In genomic region chr1:81224222-81224621, GRCh38 we compare ENCODE assay signal across 1 cellular context.
TF ChIP-seq lines count a peak whose summit lies in the region.

No MANE protein-coding gene starts in this region.

TF ChIP-seq in WTC11, 78 proteins besides CTCF, POLR2A, EP300 and RAD21 (continued from another document):
- TF ChIP-seq, protein P1, sequence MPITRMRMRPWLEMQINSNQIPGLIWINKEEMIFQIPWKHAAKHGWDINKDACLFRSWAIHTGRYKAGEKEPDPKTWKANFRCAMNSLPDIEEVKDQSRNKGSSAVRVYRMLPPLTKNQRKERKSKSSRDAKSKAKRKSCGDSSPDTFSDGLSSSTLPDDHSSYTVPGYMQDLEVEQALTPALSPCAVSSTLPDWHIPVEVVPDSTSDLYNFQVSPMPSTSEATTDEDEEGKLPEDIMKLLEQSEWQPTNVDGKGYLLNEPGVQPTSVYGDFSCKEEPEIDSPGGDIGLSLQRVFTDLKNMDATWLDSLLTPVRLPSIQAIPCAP (CRISPR knock-in tag; IDR thresholded peaks at IDR 0.05): no peak
- no peak for TF ChIP-seq PRRX2 (CRISPR knock-in tag; IDR thresholded peaks at IDR 0.05)
- TF ChIP-seq IRF2 (CRISPR knock-in tag; IDR thresholded peaks at IDR 0.05; ENCODE audit: borderline replicate concordance, low read depth): no peak
- TF ChIP-seq FOXJ3 (CRISPR knock-in tag; IDR thresholded peaks at IDR 0.05; ENCODE audit: borderline replicate concordance): no peak
- TF ChIP-seq, protein P2, sequence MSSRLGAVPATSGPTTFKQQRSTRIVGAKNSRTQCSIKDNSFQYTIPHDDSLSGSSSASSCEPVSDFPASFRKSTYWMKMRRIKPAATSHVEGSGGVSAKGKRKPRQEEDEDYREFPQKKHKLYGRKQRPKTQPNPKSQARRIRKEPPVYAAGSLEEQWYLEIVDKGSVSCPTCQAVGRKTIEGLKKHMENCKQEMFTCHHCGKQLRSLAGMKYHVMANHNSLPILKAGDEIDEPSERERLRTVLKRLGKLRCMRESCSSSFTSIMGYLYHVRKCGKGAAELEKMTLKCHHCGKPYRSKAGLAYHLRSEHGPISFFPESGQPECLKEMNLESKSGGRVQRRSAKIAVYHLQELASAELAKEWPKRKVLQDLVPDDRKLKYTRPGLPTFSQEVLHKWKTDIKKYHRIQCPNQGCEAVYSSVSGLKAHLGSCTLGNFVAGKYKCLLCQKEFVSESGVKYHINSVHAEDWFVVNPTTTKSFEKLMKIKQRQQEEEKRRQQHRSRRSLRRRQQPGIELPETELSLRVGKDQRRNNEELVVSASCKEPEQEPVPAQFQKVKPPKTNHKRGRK (CRISPR knock-in tag; IDR thresholded peaks at IDR 0.05; ENCODE audit: borderline replicate concordance): no peak
- TF ChIP-seq NR1H2 (CRISPR knock-in tag; IDR thresholded peaks at IDR 0.05): no peak
